ENCODE assay signal across 8 cellular contexts in the genomic region with DNA sequence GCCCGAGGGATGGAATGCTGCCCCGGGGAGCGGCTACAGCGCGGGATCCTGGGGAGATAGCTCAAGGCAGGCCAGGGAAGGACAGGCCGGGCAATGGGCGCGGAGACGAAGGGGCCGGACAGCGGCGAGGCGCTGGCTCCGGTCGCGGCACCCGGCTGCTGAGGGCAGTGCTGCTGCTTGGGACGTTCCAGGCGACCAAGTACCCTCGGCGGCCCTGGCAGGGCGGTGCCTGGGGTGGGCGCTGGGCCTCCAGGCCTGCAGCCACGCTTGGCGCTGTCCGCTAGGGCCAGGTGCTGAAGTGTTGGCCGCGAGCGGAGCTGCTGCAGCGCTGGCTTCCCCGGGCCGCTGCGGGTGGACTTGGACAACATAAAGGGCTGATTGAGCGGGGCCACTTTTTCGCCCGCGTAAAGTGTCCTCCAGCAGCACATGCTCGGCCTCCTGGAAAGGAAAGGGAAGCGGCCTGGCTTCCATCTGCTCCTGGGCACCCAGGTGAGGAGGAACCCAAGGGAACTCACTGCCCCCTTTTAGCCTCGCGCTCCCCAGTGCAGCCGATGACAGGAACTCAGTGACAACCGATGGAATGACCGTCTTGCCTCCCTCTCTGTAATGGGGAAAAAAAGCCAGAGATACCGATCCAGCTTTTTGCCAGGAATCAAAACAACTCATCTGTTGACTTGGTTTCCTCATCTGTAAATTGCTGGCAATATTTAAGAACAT. TPM values are rescaled to one million over a fixed set of nuclear protein-coding genes. Genes with fewer than 3 reads are reported as not detected.
DNase-seq lines count a peak whose midpoint lies in the region; ATAC-seq and TF ChIP-seq lines count a peak whose summit lies in the region.

No MANE protein-coding gene starts in this region.

- intact Hi-C loops in spleen (cut with DNase I; ENCODE audit: low total_unique reads) = no loop called here

- 15 to 53% (median 17%) methylated on average over 12 to 45 of the region's 45 CpGs for WGBS in spleen, 5 donors

- no peak overlapping the region for H3K4me2 ChIP-seq in DND-41 (ENCODE audit: insufficient read depth, low read length)

- no peak overlapping the region for H3K27ac ChIP-seq in DND-41 (ENCODE audit: low read length)
- H3K27ac ChIP-seq in iPS-20b (ENCODE audit: low read length) = no peak overlapping the region
- H3K27ac ChIP-seq in spleen = no peak overlapping the region

- no peaks in the 10 kb centered on the region for H3K79me2 ChIP-seq in DND-41 (ENCODE audit: insufficient read depth, low read length)

- no peaks in the 10 kb centered on the region for H3K9me3 ChIP-seq in DND-41 (ENCODE audit: insufficient read depth, low read length, severe bottlenecking)
- no peaks in the 10 kb centered on the region for H3K9me3 ChIP-seq in MG63
- no peaks in the 10 kb centered on the region for H3K9me3 ChIP-seq in iPS-20b (ENCODE audit: insufficient read depth, low read depth, low read length)
- no peaks in the 10 kb centered on the region for H3K9me3 ChIP-seq in spleen

- H3K9ac ChIP-seq in DND-41 (ENCODE audit: low read depth, low read length) (no peak overlapping the region), iPS-20b (ENCODE audit: low read depth, low read length) (no peak overlapping the region)

- H3K4me1 ChIP-seq in DND-41 (ENCODE audit: insufficient read depth, low read length) (no peaks in the 10 kb centered on the region), iPS-20b (ENCODE audit: insufficient read depth, low read length) (no peaks in the 10 kb centered on the region; the same call in 1 of the 2 replicates), spleen (no peaks in the 10 kb centered on the region)

- in situ Hi-C loops in astrocyte of the cerebellum (cut with HindIII; ENCODE audit: low sequenced_read_pairs) = no loop called here

- TF ChIP-seq CTCF in DND-41 (IDR thresholded peaks at IDR 0.05; ENCODE audit: borderline replicate concordance, extremely low read depth, low read length, poor library complexity, severe bottlenecking) (no peak), astrocyte of the cerebellum (IDR thresholded peaks at IDR 0.05; ENCODE audit: low read depth, low read length, missing control alignments) (peak; percentile 22), spleen (IDR thresholded peaks at IDR 0.05 in 8 of 11, conservative IDR thresholded peaks at IDR 0.05 in 3 of 11) (no peak)

- ATAC-seq in DND-41 (ENCODE audit: insufficient read depth, low read depth) = peak; percentile 50; the same call in 1 of the 3 replicates
- ATAC-seq in GM18909 (IDR thresholded peaks at IDR 0.05; ENCODE audit: poor library complexity, unreplicated experiment) = no peak
- ATAC-seq in HG03457 (IDR thresholded peaks at IDR 0.05; ENCODE audit: unreplicated experiment) = no peak

- no peaks in the 10 kb centered on the region for H4K20me1 ChIP-seq in DND-41 (ENCODE audit: insufficient read depth, low read length)

- TF ChIP-seq POLR2A in spleen (IDR thresholded peaks at IDR 0.05) = no peak

- H3K4me3 ChIP-seq in DND-41 (ENCODE audit: low read depth in 1 of 2, low read length in 2 of 2) = no peak overlapping the region
- no peak overlapping the region for H3K4me3 ChIP-seq in MG63
- H3K4me3 ChIP-seq in astrocyte of the cerebellum (ENCODE audit: low read depth, low read length) = no peak overlapping the region
- H3K4me3 ChIP-seq in iPS-20b (ENCODE audit: low read length) = peak overlapping the region; percentile 52; the same call in 1 of the 2 replicates
- H3K4me3 ChIP-seq in spleen = no peak overlapping the region

- DNase-seq in DND-41 (peak; percentile 33), MG63 (peak; percentile 50), astrocyte of the cerebellum (ENCODE audit: low read depth) (peak; percentile 46), spleen (peak; percentile 78), NCI-H128 (lab: John Stamatoyannopoulos, UW; ENCODE audit: unreplicated experiment) (no peak)

- H3K27me3 ChIP-seq in DND-41 (ENCODE audit: insufficient read depth, low read length, poor library complexity) (no peaks in the 10 kb centered on the region), MG63 (no peaks in the 10 kb centered on the region), iPS-20b (ENCODE audit: insufficient read depth, low read length) (peaks cover 30% of the 10 kb centered on the region), spleen (replicated peaks in 1 of 7) (peaks cover 0 to 49% (median 11%) of the 10 kb centered on the region in 7 donors)

- H3K36me3 ChIP-seq in DND-41 (ENCODE audit: insufficient read depth, low read length) = no peaks in the 10 kb centered on the region
- no peaks in the 10 kb centered on the region for H3K36me3 ChIP-seq in MG63
- no peaks in the 10 kb centered on the region for H3K36me3 ChIP-seq in iPS-20b (ENCODE audit: insufficient read depth, low read depth, low read length)
- no peaks in the 10 kb centered on the region for H3K36me3 ChIP-seq in spleen

- H2AFZ ChIP-seq in DND-41 (ENCODE audit: low read depth, low read length) = no peak overlapping the region

RNA-seq across cellular contexts. Expression of a gene that starts 23.7 kb away (rescaled TPM):
- total RNA-seq in MG63 (2014; rRNA removed; shearing (Covaris generic); ENCODE audit: low replicate concordance) = not detected in 2 replicates
- total RNA-seq in spleen = not detected
- not detected for polyA plus RNA-seq in spleen

RNA-seq across cellular contexts. Expression of a gene that starts 53.4 kb away (rescaled TPM):
- 11.4 and 30.3 TPM in 2 replicates for total RNA-seq in MG63 (2014; rRNA removed; shearing (Covaris generic); ENCODE audit: low replicate concordance)
- total RNA-seq in spleen = 10 to 100 TPM; 18.3 to 90.3 (median 27.6) TPM
- 1 to 10 TPM; 5.9 to 9.6 (median 6.5) TPM for polyA plus RNA-seq in spleen
